1 cellular context compared by ENCODE assay signal in the genomic region with DNA sequence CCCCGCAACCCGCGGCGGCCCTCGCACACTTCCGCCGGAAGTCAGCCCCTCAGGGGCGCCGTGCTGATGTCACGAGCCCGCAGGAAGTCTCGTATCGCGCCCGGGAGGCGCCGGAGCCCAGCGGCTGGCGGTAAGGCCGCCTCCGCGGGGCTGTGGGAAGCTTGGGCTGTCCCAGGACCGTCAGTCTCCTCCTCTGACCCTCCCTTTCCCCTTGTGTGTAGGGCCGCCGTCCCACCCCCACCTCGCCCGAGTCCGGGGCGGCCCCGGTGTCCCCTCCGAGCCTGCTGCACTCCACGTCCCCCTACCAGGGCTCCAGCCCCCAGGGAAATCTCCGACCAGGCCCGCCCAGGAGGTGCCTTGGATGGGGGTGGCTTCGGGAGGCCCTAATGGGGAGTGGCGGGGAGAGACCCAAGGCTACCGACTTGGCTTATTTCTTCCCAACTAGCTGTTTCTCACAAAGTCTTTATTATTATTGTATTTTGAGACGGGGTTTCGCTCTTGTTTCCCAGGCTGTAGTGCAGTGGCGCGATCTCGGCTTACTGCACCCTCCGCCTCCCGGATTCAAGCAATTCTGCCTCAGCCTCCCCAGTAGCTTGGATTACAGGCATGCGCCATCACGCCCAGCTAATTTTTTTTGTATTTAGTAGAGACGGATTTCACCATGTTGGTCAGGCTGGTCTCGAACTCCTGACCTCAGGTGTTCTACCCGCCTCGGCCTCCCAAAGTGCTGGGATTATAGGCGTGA.
A peak's percentile ranks its signal among the peaks of the same experiment; 100 is the strongest.
TF ChIP-seq lines count a peak whose summit lies in the region.

TSS of gene ZDHHC4 (plus strand) at position 86 of the 745 bp plus-strand sequence. CDS start 3,108 bp downstream, outside the sequence.

TF ChIP-seq in HepG2, 621 proteins besides CTCF, POLR2A, EP300 and RAD21 (continued from another document and continues in another):
- TF ChIP-seq ZBTB33 (CRISPR knock-in tag; IDR thresholded peaks at IDR 0.05) = no peak
- TF ChIP-seq RERE (CRISPR knock-in tag; IDR thresholded peaks at IDR 0.05; ENCODE audit: low read depth) = 0 out of 2 replicates have a peak, but pooled peaks have one; percentile 54
- no peak for TF ChIP-seq NFE2L1 (CRISPR knock-in tag; IDR thresholded peaks at IDR 0.05; ENCODE audit: borderline replicate concordance)
- 0 out of 2 replicates have a peak, but pooled peaks have one; percentile 62 for TF ChIP-seq ZFP37 (CRISPR knock-in tag; IDR thresholded peaks at IDR 0.05; ENCODE audit: borderline replicate concordance)
- 0 out of 2 replicates have a peak, but pooled peaks have one; percentile 35 for TF ChIP-seq ZNF589 (CRISPR knock-in tag; conservative IDR thresholded peaks at IDR 0.05)
- no peak for TF ChIP-seq ZNF263 (CRISPR knock-in tag; IDR thresholded peaks at IDR 0.05)
- TF ChIP-seq RCOR2 (CRISPR knock-in tag; IDR thresholded peaks at IDR 0.05) = no peak; the same call in 1 of the 2 replicates
- TF ChIP-seq REL (CRISPR knock-in tag; conservative IDR thresholded peaks at IDR 0.05) = peak; percentile 79
- no peak for TF ChIP-seq FOSL1 (CRISPR knock-in tag; IDR thresholded peaks at IDR 0.05; ENCODE audit: borderline replicate concordance)
- no peak for TF ChIP-seq SETDB1 (CRISPR knock-in tag; IDR thresholded peaks at IDR 0.05; ENCODE audit: borderline replicate concordance)
- TF ChIP-seq AGO1 (IDR thresholded peaks at IDR 0.05; ENCODE audit: low read depth, low read length, poor library complexity, severe bottlenecking) = no peak
- TF ChIP-seq ZNF282 (IDR thresholded peaks at IDR 0.05; ENCODE audit: partially characterized antibody) = no peak
- no peak for TF ChIP-seq ZNF180 (CRISPR knock-in tag; IDR thresholded peaks at IDR 0.05; ENCODE audit: borderline replicate concordance, low read depth)
- no peak for TF ChIP-seq ATM (IDR thresholded peaks at IDR 0.05; ENCODE audit: borderline replicate concordance)
- TF ChIP-seq ZNF841 (CRISPR knock-in tag; IDR thresholded peaks at IDR 0.05; ENCODE audit: borderline replicate concordance) = no peak
- peak; percentile 87 for TF ChIP-seq AGO2 (optimal IDR thresholded peaks at IDR 0.05; ENCODE audit: low read depth, low read length)
- TF ChIP-seq GFI1 (CRISPR knock-in tag; IDR thresholded peaks at IDR 0.05; ENCODE audit: borderline replicate concordance) = peak; percentile 71
- no peak for TF ChIP-seq CCDC6 (CRISPR knock-in tag; IDR thresholded peaks at IDR 0.05)
- peak; percentile 60; the same call in 1 of the 2 replicates for TF ChIP-seq ZNF317 (CRISPR knock-in tag; IDR thresholded peaks at IDR 0.05)
- TF ChIP-seq MXI1 (IDR thresholded peaks at IDR 0.05; ENCODE audit: borderline replicate concordance, low read depth, low read length) = no peak; the same call in 2 of the 3 replicates
- no peak for TF ChIP-seq PCBP2 (optimal IDR thresholded peaks at IDR 0.05; ENCODE audit: low read depth, low read length, poor library complexity, severe bottlenecking)
- TF ChIP-seq ZEB1 (IDR thresholded peaks at IDR 0.05; ENCODE audit: insufficient replicate concordance, low read depth) = peak; percentile 67
- TF ChIP-seq ZBTB8A (CRISPR knock-in tag; IDR thresholded peaks at IDR 0.05; ENCODE audit: borderline replicate concordance, low read depth) = no peak
- peak; percentile 83; the same call in 1 of the 2 replicates for TF ChIP-seq CBX5 (CRISPR knock-in tag; IDR thresholded peaks at IDR 0.05; ENCODE audit: borderline replicate concordance)
- TF ChIP-seq HMG20A (CRISPR knock-in tag; IDR thresholded peaks at IDR 0.05; ENCODE audit: borderline replicate concordance) = no peak
- TF ChIP-seq ZNF616 (CRISPR knock-in tag; IDR thresholded peaks at IDR 0.05; ENCODE audit: low read depth) = 0 out of 2 replicates have a peak, but pooled peaks have one; percentile 24
- no peak for TF ChIP-seq PRPF4 (IDR thresholded peaks at IDR 0.05; ENCODE audit: low read depth, low read length, poor library complexity, severe bottlenecking)
- TF ChIP-seq KLF12 (CRISPR knock-in tag; IDR thresholded peaks at IDR 0.05; ENCODE audit: borderline replicate concordance) = no peak
- TF ChIP-seq ZNF318 (CRISPR knock-in tag; IDR thresholded peaks at IDR 0.05) = no peak
- TF ChIP-seq NR0B2 (CRISPR knock-in tag; IDR thresholded peaks at IDR 0.05) = 0 out of 2 replicates have a peak, but pooled peaks have one; percentile 47
- no peak for TF ChIP-seq ZNF207 (IDR thresholded peaks at IDR 0.05; ENCODE audit: borderline replicate concordance)
- TF ChIP-seq SNAPC5 (CRISPR knock-in tag; IDR thresholded peaks at IDR 0.05; ENCODE audit: borderline replicate concordance) = no peak
- TF ChIP-seq ZFAT (CRISPR knock-in tag; conservative IDR thresholded peaks at IDR 0.05) = no peak
- TF ChIP-seq KLF16 (CRISPR knock-in tag; IDR thresholded peaks at IDR 0.05) = peak in 1 of 2 experiments; percentile 81; a peak in 1 of 4 replicates
- TF ChIP-seq, protein P1, sequence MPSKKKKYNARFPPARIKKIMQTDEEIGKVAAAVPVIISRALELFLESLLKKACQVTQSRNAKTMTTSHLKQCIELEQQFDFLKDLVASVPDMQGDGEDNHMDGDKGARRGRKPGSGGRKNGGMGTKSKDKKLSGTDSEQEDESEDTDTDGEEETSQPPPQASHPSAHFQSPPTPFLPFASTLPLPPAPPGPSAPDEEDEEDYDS (CRISPR knock-in tag; IDR thresholded peaks at IDR 0.05) = peak; percentile 65
- TF ChIP-seq ZNF782 (CRISPR knock-in tag; IDR thresholded peaks at IDR 0.05; ENCODE audit: borderline replicate concordance) = no peak
